ENCODE assay signal across 8 cellular contexts in the genomic region with DNA sequence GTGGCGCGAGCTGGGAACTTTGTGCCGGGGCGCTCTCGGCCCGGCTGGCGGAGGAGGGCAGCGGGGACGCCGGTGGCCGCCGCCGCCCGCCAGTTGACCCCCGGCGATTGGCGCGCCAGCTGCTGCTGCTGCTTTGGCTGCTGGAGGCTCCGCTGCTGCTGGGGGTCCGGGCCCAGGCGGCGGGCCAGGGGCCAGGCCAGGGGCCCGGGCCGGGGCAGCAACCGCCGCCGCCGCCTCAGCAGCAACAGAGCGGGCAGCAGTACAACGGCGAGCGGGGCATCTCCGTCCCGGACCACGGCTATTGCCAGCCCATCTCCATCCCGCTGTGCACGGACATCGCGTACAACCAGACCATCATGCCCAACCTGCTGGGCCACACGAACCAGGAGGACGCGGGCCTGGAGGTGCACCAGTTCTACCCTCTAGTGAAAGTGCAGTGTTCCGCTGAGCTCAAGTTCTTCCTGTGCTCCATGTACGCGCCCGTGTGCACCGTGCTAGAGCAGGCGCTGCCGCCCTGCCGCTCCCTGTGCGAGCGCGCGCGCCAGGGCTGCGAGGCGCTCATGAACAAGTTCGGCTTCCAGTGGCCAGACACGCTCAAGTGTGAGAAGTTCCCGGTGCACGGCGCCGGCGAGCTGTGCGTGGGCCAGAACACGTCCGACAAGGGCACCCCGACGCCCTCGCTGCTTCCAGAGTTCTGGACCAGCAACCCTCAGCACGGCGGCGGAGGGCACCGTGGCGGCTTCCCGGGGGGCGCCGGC. TPM values are rescaled to one million over a fixed set of nuclear protein-coding genes. Genes with fewer than 3 reads are reported as not detected.
DNase-seq lines count a peak whose midpoint lies in the region; ATAC-seq, FAIRE-seq and TF ChIP-seq lines count a peak whose summit lies in the region.

No MANE protein-coding gene starts in this region.

- H3K27ac ChIP-seq in endothelial cell of umbilical vein (ENCODE audit: insufficient read depth, low read depth, low read length) (peak overlapping the region; percentile 65), mesodermal cell (ENCODE audit: low read depth, low read length, severe bottlenecking) (peak overlapping the region; percentile 84), tibial artery (peak overlapping the region; percentile 92 to 98)

- FAIRE-seq in endothelial cell of umbilical vein (lab: Jason Lieb, UNC): peak; percentile 78

- no peak for TF ChIP-seq POLR2A in endothelial cell of umbilical vein (IDR thresholded peaks at IDR 0.05; ENCODE audit: low read depth, low read length)

- H3K4me3 ChIP-seq in endothelial cell of umbilical vein (replicated peaks in 1 of 3; ENCODE audit: insufficient read depth in 1 of 3, low read depth in 1 of 3, low read length in 3 of 3): peak overlapping the region; percentile 23 to 51 (median 50)
- peak overlapping the region; percentile 65 for H3K4me3 ChIP-seq in mesodermal cell (ENCODE audit: extremely low read depth, insufficient read depth, low read length, poor library complexity, severe bottlenecking)
- peak overlapping the region; percentile 76 to 95 for H3K4me3 ChIP-seq in tibial artery

- DNase-seq in activated CD4-positive, alpha-beta T cell treated with anti-CD3 and anti-CD28 coated beads, Interleukin-2, amount 10 ng/mL, durations not matched to agents 24 days and 14 days: peak; percentile 78
- no peak for DNase-seq in activated CD4-positive, alpha-beta T cell treated with anti-CD3 and anti-CD28 coated beads, Interleukin-2, amount 50 U/mL, for 4 hours
- DNase-seq in HCEC 1CT (peak; percentile 71), LoVo (ENCODE audit: low spot score) (peak; percentile 54), endothelial cell of umbilical vein (ENCODE audit: low read depth, low spot score) (peak; percentile 72), tibial artery (peak; percentile 54 to 82)

- H3K36me3 Mint-ChIP-seq in activated CD4-positive, alpha-beta T cell treated with anti-CD3 and anti-CD28 coated beads, Interleukin-2, amount 10 ng/mL, durations not matched to agents 24 days and 14 days (ENCODE audit: low read depth): no peaks in the 10 kb centered on the region

- peak overlapping the region; percentile 45 for H3K9ac ChIP-seq in endothelial cell of umbilical vein (replicated peaks; ENCODE audit: extremely low read depth, insufficient read depth, low read length)

- intact Hi-C loops in activated CD4-positive, alpha-beta T cell treated with anti-CD3 and anti-CD28 coated beads, Interleukin-2, amount 10 ng/mL, durations not matched to agents 24 days and 14 days (cut with micrococcal nuclease): loop anchor here (5.0 to 10.0 kb wide), 2 partner anchors 677 to 1180 kb away; a partner anchor contains a TSS
- intact Hi-C loops in endothelial cell of umbilical vein (cut with micrococcal nuclease): loop anchor here (1.0 to 10.0 kb wide), 8 partner anchors 26 to 615 kb away; a partner anchor contains a TSS
- intact Hi-C loops in tibial artery (cut with DNase I; ENCODE audit: low total_unique reads): loop anchor here (10.0 kb wide), 2 partner anchors 180 to 670 kb away; a partner anchor contains a TSS

- H3K9me3 ChIP-seq in endothelial cell of umbilical vein (replicated peaks; ENCODE audit: control insufficient read depth, insufficient read depth, low read length): no peaks in the 10 kb centered on the region
- no peaks in the 10 kb centered on the region for H3K9me3 ChIP-seq in mesodermal cell (ENCODE audit: control insufficient read depth, low read length)
- no peaks in the 10 kb centered on the region for H3K9me3 ChIP-seq in tibial artery

- no peaks in the 10 kb centered on the region for H4K20me1 ChIP-seq in endothelial cell of umbilical vein (replicated peaks; ENCODE audit: control insufficient read depth, extremely low read depth, insufficient read depth, low read length)

- CTCF ChIA-PET in endothelial cell of umbilical vein (lab: Charles Lee): interaction anchor here (0.6 to 1.7 kb wide), 6 partner anchors 23 to 365 kb away, joined by 3 to 5 read pairs (median 4); no protein-coding TSS in a partner anchor

- peak overlapping the region; percentile 43 for H3K27ac Mint-ChIP-seq in activated CD4-positive, alpha-beta T cell treated with anti-CD3 and anti-CD28 coated beads, Interleukin-2, amount 10 ng/mL, durations not matched to agents 24 days and 14 days

- dilution Hi-C loops in endothelial cell of umbilical vein (cut with MboI; ENCODE audit: extremely low pct_ligation_motif_present, low sequenced_read_pairs): no loop called here

- H3K36me3 ChIP-seq in endothelial cell of umbilical vein (ENCODE audit: control insufficient read depth in 2 of 2, extremely low read depth in 1 of 2, insufficient read depth in 2 of 2, low read length in 2 of 2) (no peaks in the 10 kb centered on the region), mesodermal cell (ENCODE audit: control insufficient read depth, insufficient read depth, low read length) (no peaks in the 10 kb centered on the region), tibial artery (no peaks in the 10 kb centered on the region)

- no peaks in the 10 kb centered on the region for H3K9me1 ChIP-seq in endothelial cell of umbilical vein (replicated peaks; ENCODE audit: control insufficient read depth, extremely low read depth, insufficient read depth, low read length)

- TF ChIP-seq CTCF in endothelial cell of umbilical vein (IDR thresholded peaks at IDR 0.05; ENCODE audit: extremely low read depth in 1 of 2, insufficient read depth in 1 of 2, low read depth in 1 of 2, low read length in 2 of 2): no peak
- TF ChIP-seq CTCF in tibial artery (IDR thresholded peaks at IDR 0.05): no peak

- peak overlapping the region; percentile 89 for H3K4me3 Mint-ChIP-seq in activated CD4-positive, alpha-beta T cell treated with anti-CD3 and anti-CD28 coated beads, Interleukin-2, amount 10 ng/mL, durations not matched to agents 24 days and 14 days

- H3K4me1 Mint-ChIP-seq in activated CD4-positive, alpha-beta T cell treated with anti-CD3 and anti-CD28 coated beads, Interleukin-2, amount 10 ng/mL, durations not matched to agents 24 days and 14 days: peaks cover 11% of the 10 kb centered on the region

- peak; percentile 44 for ATAC-seq in SK-N-SH treated with all-trans-retinoic acid at 6 μM for 48 hours

- no peaks in the 10 kb centered on the region for H3K9me3 Mint-ChIP-seq in activated CD4-positive, alpha-beta T cell treated with anti-CD3 and anti-CD28 coated beads, Interleukin-2, amount 10 ng/mL, durations not matched to agents 24 days and 14 days

- 0 to 1% methylated on average over 70 to 75 of the region's 78 CpGs for WGBS in mesodermal cell (ENCODE audit: insufficient coverage in 2 of 2), 2 experiments

- H3K27me3 ChIP-seq in endothelial cell of umbilical vein (ENCODE audit: control insufficient read depth in 2 of 2, insufficient read depth in 2 of 2, low read length in 2 of 2) (peaks cover 1 to 5% of the 10 kb centered on the region in 2 experiments), tibial artery (no peaks in the 10 kb centered on the region)

- no peaks in the 10 kb centered on the region for H3K79me2 ChIP-seq in endothelial cell of umbilical vein (ENCODE audit: control insufficient read depth, insufficient read depth, low read length)

- peak overlapping the region; percentile 41 for H3K4me2 ChIP-seq in endothelial cell of umbilical vein (ENCODE audit: insufficient read depth, low read length)

- POLR2A ChIA-PET in endothelial cell of umbilical vein (lab: Charles Lee): no interaction called here

- H3K4me1 ChIP-seq in endothelial cell of umbilical vein (ENCODE audit: control insufficient read depth, extremely low read depth, insufficient read depth, low read length) (peaks cover 6% of the 10 kb centered on the region), mesodermal cell (ENCODE audit: control insufficient read depth, insufficient read depth, low read length, poor library complexity, severe bottlenecking) (no peaks in the 10 kb centered on the region), tibial artery (peaks cover 0 to 52% (median 14%) of the 10 kb centered on the region in 4 donors)

- H2AFZ ChIP-seq in endothelial cell of umbilical vein (ENCODE audit: low read depth, low read length): peak overlapping the region; percentile 84

- no TSS peak for BruUV-seq in endothelial cell of umbilical vein (replicated peaks; lab: Mats Ljungman, UMichigan)

- peaks cover 44% of the 10 kb centered on the region for H3K27me3 Mint-ChIP-seq in activated CD4-positive, alpha-beta T cell treated with anti-CD3 and anti-CD28 coated beads, Interleukin-2, amount 10 ng/mL, durations not matched to agents 24 days and 14 days

TF ChIP-seq in endothelial cell of umbilical vein, 7 proteins besides CTCF, POLR2A, EP300 and RAD21:
- TF ChIP-seq POLR2AphosphoS5 (IDR thresholded peaks at IDR 0.05; ENCODE audit: insufficient read depth, low read depth, low read length): no peak
- TF ChIP-seq, protein P1, sequence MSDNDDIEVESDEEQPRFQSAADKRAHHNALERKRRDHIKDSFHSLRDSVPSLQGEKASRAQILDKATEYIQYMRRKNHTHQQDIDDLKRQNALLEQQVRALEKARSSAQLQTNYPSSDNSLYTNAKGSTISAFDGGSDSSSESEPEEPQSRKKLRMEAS (IDR thresholded peaks at IDR 0.05; ENCODE audit: insufficient read depth, insufficient read length): no peak
- TF ChIP-seq JUN (IDR thresholded peaks at IDR 0.05; ENCODE audit: borderline replicate concordance, insufficient read depth, insufficient read length, low read depth): no peak
- TF ChIP-seq EZH2 (IDR thresholded peaks at IDR 0.05; ENCODE audit: borderline replicate concordance, low read depth, low read length, severe bottlenecking): peak; percentile 49

RNA-seq across cellular contexts. Expression of a gene that starts 0.9 kb away (rescaled TPM):
- 0.79 and 0.92 TPM in 2 replicates for total RNA-seq in activated CD4-positive, alpha-beta T cell treated with anti-CD3 and anti-CD28 coated beads, Interleukin-2, amount 10 ng/mL, durations not matched to agents 24 days and 14 days
- total RNA-seq in endothelial cell of umbilical vein: 3.2 and 3.4 TPM in 2 replicates
- 2.4 and 2.8 TPM in 2 replicates for polyA plus RNA-seq in endothelial cell of umbilical vein
- polyA plus RNA-seq in endothelial cell of umbilical vein (2011; cell fraction: cytosol; rRNA removed): 1.5 and 1.6 TPM in 2 replicates
- 0.90 and 0.92 TPM in 2 replicates for polyA plus RNA-seq in endothelial cell of umbilical vein (2011; cell fraction: nucleus; rRNA removed)
- 1.4 and 1.6 TPM in 2 replicates for polyA plus RNA-seq in endothelial cell of umbilical vein (2012)
- polyA minus RNA-seq in endothelial cell of umbilical vein: 2.8 and 4.7 TPM in 2 replicates
- 3.9 TPM for polyA minus RNA-seq in endothelial cell of umbilical vein (2011; cell fraction: cytosol; rRNA and poly(A)+ RNA removed)
- 2.1 and 3.5 TPM in 2 replicates for polyA minus RNA-seq in endothelial cell of umbilical vein (2011; cell fraction: nucleus; rRNA and poly(A)+ RNA removed)
- 7.7 TPM for polyA plus RNA-seq in mesodermal cell (2013, experiment 1 of 2)
- 6.0 TPM for polyA plus RNA-seq in mesodermal cell (2013, experiment 2 of 2)

Comparison
In these comparisons a context has a peak if more than half of its experiments do, and no peak if none do; other contexts are left out.
1. DNase-seq: peak in activated CD4-positive, alpha-beta T cell treated with anti-CD3 and anti-CD28 coated beads, Interleukin-2, amount 10 ng/mL, durations not matched to agents 24 days and 14 days (single experiment), HCEC 1CT (single experiment), LoVo (single experiment), endothelial cell of umbilical vein (single experiment) and tibial artery (2 of 2); none in activated CD4-positive, alpha-beta T cell treated with anti-CD3 and anti-CD28 coated beads, Interleukin-2, amount 50 U/mL, for 4 hours (0 of 2).
2. Peak in every context shown above with its lines, with median percentiles within 50 percentile points of each other: H3K27ac ChIP-seq and H3K4me3 ChIP-seq.